Comparison of ENCODE assay signal across 9 cellular contexts in genomic region chr11:76700177-76701100, GRCh38. TPM values are rescaled to one million over a fixed set of nuclear protein-coding genes. Genes with fewer than 3 reads are reported as not detected.
A peak's percentile ranks its signal among the peaks of the same experiment; 100 is the strongest.
DNase-seq lines count a peak whose midpoint lies in the region.
"Had no signal": no experiment of that assay in that cellular context is flagged by ENCODE, and none has a peak within 500 bp of the region (broad histone marks: within the 10 kb centered on the region; RNA-seq: fewer than 3 reads in every experiment).

No MANE protein-coding gene starts in this region.

- DNase-seq in ELR (ENCODE audit: low read depth) (peak; percentile 96), RKO (ENCODE audit: low spot score) (peak; percentile 30), fibroblast of gingiva (ENCODE audit: low read depth) (peak; percentile 80), renal cortical epithelial cell (ENCODE audit: low read depth) (peak; percentile 52), LoVo (ENCODE audit: low spot score) (no peak), T-helper 1 cell (no peak), Ammon's horn (ENCODE audit: low spot score) (no peak)
- no peak for DNase-seq in activated naive CD4-positive, alpha-beta T cell treated with Interleukin-2 at 50 U/mL for 16 hours
- DNase-seq: dorsolateral prefrontal cortex had no signal

RNA-seq across cellular contexts. Expression of gene LRRC32, which starts 29.9 kb away (rescaled TPM):
- 0.17 and 5.6 TPM in 2 replicates for total RNA-seq in renal cortical epithelial cell

Comparison
In these comparisons a context has a peak if more than half of its experiments do, and no peak if none do; other contexts are left out.
1. DNase-seq: peak in ELR (single experiment), RKO (single experiment), fibroblast of gingiva (single experiment) and renal cortical epithelial cell (single experiment); none in LoVo (single experiment), T-helper 1 cell (0 of 5), activated naive CD4-positive, alpha-beta T cell treated with Interleukin-2 at 50 U/mL for 16 hours (single experiment) and Ammon's horn (single experiment).